Comparison of ENCODE assay signal across 8 cellular contexts in the genomic region with DNA sequence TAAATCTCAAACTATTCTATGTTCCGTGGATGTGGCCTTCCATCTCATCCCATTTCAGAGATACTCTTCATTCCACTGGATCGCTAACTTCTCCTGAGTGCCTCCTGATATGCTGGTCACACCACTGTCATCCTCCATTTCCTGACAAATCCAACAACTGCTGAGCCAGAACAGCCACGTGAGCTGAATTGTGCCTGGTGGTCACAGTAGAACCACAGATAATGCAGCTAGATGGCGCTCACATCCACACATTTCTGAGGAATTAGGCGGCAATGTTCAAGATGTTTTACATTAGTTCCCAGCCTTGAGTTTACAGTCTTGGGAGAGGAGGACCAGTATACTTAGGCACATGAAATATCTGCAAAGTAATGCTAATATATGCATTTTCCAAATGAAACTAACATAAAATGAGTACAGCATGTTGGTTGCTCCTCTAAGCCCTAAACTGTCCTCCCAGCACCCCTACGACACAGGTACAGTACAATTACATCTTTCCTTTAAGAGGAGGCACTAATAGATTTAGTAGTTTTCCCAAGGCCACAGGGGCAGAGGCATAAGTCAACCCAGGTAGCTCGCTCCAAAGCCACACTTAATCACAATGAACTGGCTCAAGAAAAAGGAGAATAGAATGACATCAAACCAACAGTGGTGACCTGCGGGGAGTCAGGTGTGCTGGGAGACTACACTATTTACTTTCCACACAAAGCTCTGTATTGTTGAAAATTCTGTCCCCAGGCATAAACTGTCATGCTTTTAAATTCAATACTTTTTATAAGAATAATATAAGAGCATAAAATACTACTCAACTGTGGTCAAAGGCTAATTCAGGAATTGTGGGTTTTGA.
DNase-seq lines count a peak whose midpoint lies in the region; ATAC-seq, FAIRE-seq and TF ChIP-seq lines count a peak whose summit lies in the region.

No MANE protein-coding gene starts in this region.

- H3K4me1 ChIP-seq in K562 (replicated peaks in 1 of 2; ENCODE audit: control insufficient read depth in 2 of 2, insufficient read depth in 2 of 2, low read length in 2 of 2) (no peaks in the 10 kb centered on the region; a peak in 1 of 5 replicates), smooth muscle cell (ENCODE audit: low read depth) (no peaks in the 10 kb centered on the region)

- CTCF ChIA-PET in K562 (lab: Yijun Ruan, JAX; ENCODE audit: low intra/inter-chr PET ratio), result interaction anchor here (0.5 to 1.0 kb wide), 5 partner anchors 229 to 549 kb away, joined by 3 to 6 read pairs (median 3); no protein-coding TSS in a partner anchor

- no peak for TF ChIP-seq EP300 in K562 (IDR thresholded peaks at IDR 0.05; ENCODE audit: low read length)

- peaks cover 2 to 21% of the 10 kb centered on the region in 2 experiments; a peak in 3 of 5 replicates for H3K27me3 ChIP-seq in K562 (ENCODE audit: control insufficient read depth in 2 of 2, insufficient read depth in 2 of 2, low read length in 2 of 2)
- no peaks in the 10 kb centered on the region for H3K27me3 ChIP-seq in smooth muscle cell (ENCODE audit: low read depth)

- FAIRE-seq in K562 (lab: Jason Lieb, UNC), result peak; percentile 93

- H3K36me3 ChIP-seq in K562 (ENCODE audit: control insufficient read depth, insufficient read depth, low read length) (no peaks in the 10 kb centered on the region), smooth muscle cell (ENCODE audit: low read depth) (no peaks in the 10 kb centered on the region)

- no peak overlapping the region for H3K4me3 Mint-ChIP-seq in T-helper 2 cell treated with Interferon-gamma antibody and Interleukin-4, amounts not matched to agents 5 μg/mL and 100 μg/mL, for 36 hours

- ATAC-seq in K562, result peak; percentile 97
- no peak for ATAC-seq in GM21381 (IDR thresholded peaks at IDR 0.05; ENCODE audit: unreplicated experiment)

- H3K9me1 ChIP-seq in K562 (ENCODE audit: control insufficient read depth, insufficient read depth, low read length), result no peaks in the 10 kb centered on the region

- no peak overlapping the region for H3K9ac ChIP-seq in K562 (ENCODE audit: insufficient read depth in 1 of 2, low read depth in 2 of 2, low read length in 2 of 2)
- peak overlapping the region; percentile 56 for H3K9ac ChIP-seq in smooth muscle cell (ENCODE audit: low read depth)

- H3K27ac ChIP-seq in K562 (ENCODE audit: extremely low read depth, low read depth, low read length) (no peak overlapping the region), smooth muscle cell (ENCODE audit: low read depth) (peak overlapping the region; percentile 90)

- 5% methylated on average over 7 of the region's 8 CpGs for WGBS in K562 (ENCODE audit: insufficient coverage, low coverage, missing lambda C conversion rate)
- WGBS in smooth muscle cell (ENCODE audit: low lambda C conversion rate), result 37% methylated on average over 8 of the region's 8 CpGs

- no peaks in the 10 kb centered on the region; the same call in 1 of the 2 replicates for H4K20me1 ChIP-seq in K562 (replicated peaks; ENCODE audit: control insufficient read depth, insufficient read depth, low read length)
- H4K20me1 ChIP-seq in smooth muscle cell (ENCODE audit: low read depth), result no peaks in the 10 kb centered on the region

- in situ Hi-C loops in K562 (cut with MboI), result no loop called here

- H3K9me3 ChIP-seq in K562 (replicated peaks; ENCODE audit: control insufficient read depth, insufficient read depth, low read depth, low read length), result no peaks in the 10 kb centered on the region
- H3K9me3 ChIP-seq in smooth muscle cell (replicated peaks; ENCODE audit: low read depth), result no peaks in the 10 kb centered on the region

- POLR2A ChIA-PET in K562 (lab: Yijun Ruan, JAX), result interaction anchor here (0.6 to 0.9 kb wide), 2 partner anchors 304 to 333 kb away, joined by 3 to 4 read pairs; no protein-coding TSS in a partner anchor

- H3K4me2 ChIP-seq in K562 (ENCODE audit: insufficient read depth, low read length) (no peak overlapping the region; the same call in 1 of the 2 replicates), smooth muscle cell (peak overlapping the region; percentile 4)

- no peak for TF ChIP-seq POLR2A in K562 (conservative IDR thresholded peaks at IDR 0.05)

- H3K79me2 ChIP-seq in K562 (ENCODE audit: control insufficient read depth, insufficient read depth, low read length) (no peaks in the 10 kb centered on the region), smooth muscle cell (ENCODE audit: low read depth) (no peaks in the 10 kb centered on the region)

- no TSS peak for BruUV-seq in K562 (replicated peaks; lab: Mats Ljungman, UMichigan)

- no peaks in the 10 kb centered on the region for H3K36me3 Mint-ChIP-seq in T-helper 2 cell treated with Interferon-gamma antibody and Interleukin-4, amounts not matched to agents 5 μg/mL and 100 μg/mL, for 36 hours (ENCODE audit: low read depth)

- H3K9me3 Mint-ChIP-seq in T-helper 2 cell treated with Interferon-gamma antibody and Interleukin-4, amounts not matched to agents 5 μg/mL and 100 μg/mL, for 36 hours, result no peaks in the 10 kb centered on the region

- intact Hi-C loops in K562 (cut with micrococcal nuclease), result loop anchor here (1.0 to 5.0 kb wide), 2 partner anchors 167 to 288 kb away; no protein-coding TSS in a partner anchor

- no peaks in the 10 kb centered on the region for H3F3A ChIP-seq in smooth muscle cell (ENCODE audit: low read depth)

- no peak overlapping the region for H3K27ac Mint-ChIP-seq in T-helper 2 cell treated with Interferon-gamma antibody and Interleukin-4, amounts not matched to agents 5 μg/mL and 100 μg/mL, for 36 hours

- TF ChIP-seq CTCF in K562 (IDR thresholded peaks at IDR 0.05 in 2 of 3, conservative IDR thresholded peaks at IDR 0.05 in 1 of 3; ENCODE audit: insufficient read depth in 2 of 3, low read depth in 1 of 3, low read length in 3 of 3) (peak; percentile 75 to 84 (median 81)), smooth muscle cell (IDR thresholded peaks at IDR 0.05; ENCODE audit: borderline replicate concordance, insufficient read depth, poor library complexity, severe bottlenecking) (peak; percentile 66)

- H3K4me3 ChIP-seq in K562 (no peak overlapping the region), smooth muscle cell (no peak overlapping the region)

- H3K4me1 Mint-ChIP-seq in T-helper 2 cell treated with Interferon-gamma antibody and Interleukin-4, amounts not matched to agents 5 μg/mL and 100 μg/mL, for 36 hours (ENCODE audit: low read depth), result no peaks in the 10 kb centered on the region

- peak; percentile 73 to 80 for TF ChIP-seq RAD21 in K562 (CRISPR knock-in tag; conservative IDR thresholded peaks at IDR 0.05 in 1 of 2, IDR thresholded peaks at IDR 0.05 in 1 of 2)

- peaks cover 12% of the 10 kb centered on the region for H3K27me3 Mint-ChIP-seq in T-helper 2 cell treated with Interferon-gamma antibody and Interleukin-4, amounts not matched to agents 5 μg/mL and 100 μg/mL, for 36 hours (ENCODE audit: low read depth)

- DNase-seq in DMS 273 treated with DMSO at 0.1 percent for 48 hours (lab: John Stamatoyannopoulos, UW), result peak; percentile 38
- DNase-seq in H4 (ENCODE audit: low spot score), result peak; percentile 89
- DNase-seq in NCI-H146 (lab: John Stamatoyannopoulos, UW), result peak; percentile 95
- peak; percentile 24 for DNase-seq in T-helper 2 cell treated with Interferon-gamma antibody and Interleukin-4, amounts not matched to agents 5 μg/mL and 100 μg/mL, for 36 hours (ENCODE audit: low spot score)
- DNase-seq in K562 (ENCODE audit: extremely low read depth in 1 of 4, low spot score in 3 of 4), result peak; percentile 35 to 77 (median 52)
- peak; percentile 72 for DNase-seq in iPS DF 19.7 (ENCODE audit: low read depth, low spot score)
- DNase-seq in smooth muscle cell (lab: John Stamatoyannopoulos, UW; ENCODE audit: unreplicated experiment), result no peak

- peak overlapping the region; percentile 49; the same call in 1 of the 2 replicates for H2AFZ ChIP-seq in K562 (ENCODE audit: low read depth, low read length)
- H2AFZ ChIP-seq in smooth muscle cell (ENCODE audit: low read depth), result peak overlapping the region; percentile 46

TF ChIP-seq in K562, 482 proteins besides CTCF, POLR2A, EP300 and RAD21 (continues in another document):
- peak; percentile 73 for TF ChIP-seq SMC3 (conservative IDR thresholded peaks at IDR 0.05; ENCODE audit: insufficient read depth, low read depth, low read length)
